In genomic region chr9:93096811-93097382, GRCh38 we compare ENCODE assay signal across 10 cellular contexts. TPM values are rescaled to one million over a fixed set of nuclear protein-coding genes. Genes with fewer than 3 reads are reported as not detected.
DNase-seq lines count a peak whose midpoint lies in the region; ATAC-seq, FAIRE-seq and TF ChIP-seq lines count a peak whose summit lies in the region.
"Had no signal": no experiment of that assay in that cellular context is flagged by ENCODE, and none has a peak within 500 bp of the region (broad histone marks: within the 10 kb centered on the region; RNA-seq: fewer than 3 reads in every experiment).

No MANE protein-coding gene starts in this region.

- DNase-seq in CD4-positive, CD25-positive, alpha-beta regulatory T cell = no peak
- DNase-seq in Panc1 (ENCODE audit: low read depth, low spot score) = no peak
- no peak for DNase-seq in endothelial cell of umbilical vein (ENCODE audit: low read depth, low spot score)
- DNase-seq in neuronal stem cell (ENCODE audit: low spot score) = no peak
- DNase-seq in GM19238 (ENCODE audit: insufficient read length, low spot score) = no peak
- DNase-seq in NCI-H526 (lab: John Stamatoyannopoulos, UW) = no peak

- peaks cover 2% of the 10 kb centered on the region for H3K79me1 ChIP-seq in neuronal stem cell (ENCODE audit: low read depth, low read length)

- no peak overlapping the region for H3K14ac ChIP-seq in neuronal stem cell (ENCODE audit: low read length)

- peak overlapping the region; percentile 38 for H3K23ac ChIP-seq in neuronal stem cell (ENCODE audit: low read depth, low read length, poor library complexity)

- H3K4me3 Mint-ChIP-seq in CD4-positive, CD25-positive, alpha-beta regulatory T cell = peak overlapping the region; percentile 87 to 97 (median 94)

- H2BK5ac ChIP-seq in neuronal stem cell (ENCODE audit: low read length) = peak overlapping the region; percentile 14

- H2AFZ ChIP-seq in endothelial cell of umbilical vein (ENCODE audit: low read depth, low read length) (peak overlapping the region; percentile 65), neuronal stem cell (ENCODE audit: low read length) (peak overlapping the region; percentile 96)

- in situ Hi-C loops in Panc1 (cut with HindIII; ENCODE audit: low pct_unique_long_range_greater_than_20kb, low sequenced_read_pairs) = no loop called here

- TF ChIP-seq CTCF in Panc1 (IDR thresholded peaks at IDR 0.05) = no peak
- TF ChIP-seq CTCF in endothelial cell of umbilical vein (IDR thresholded peaks at IDR 0.05; ENCODE audit: extremely low read depth in 1 of 2, insufficient read depth in 1 of 2, low read depth in 1 of 2, low read length in 2 of 2) = no peak

- peaks cover 4% of the 10 kb centered on the region for H3K36me3 Mint-ChIP-seq in CD4-positive, CD25-positive, alpha-beta regulatory T cell

- no peaks in the 10 kb centered on the region for H3K36me3 ChIP-seq in CD4-positive, CD25-positive, alpha-beta regulatory T cell (ENCODE audit: control insufficient read depth, insufficient read depth, low read length)
- peaks cover 4% of the 10 kb centered on the region; the same call in 1 of the 2 replicates for H3K36me3 ChIP-seq in Panc1 (ENCODE audit: control insufficient read depth, insufficient read depth, low read length)
- no peaks in the 10 kb centered on the region for H3K36me3 ChIP-seq in endothelial cell of umbilical vein (ENCODE audit: control insufficient read depth in 2 of 2, extremely low read depth in 1 of 2, insufficient read depth in 2 of 2, low read length in 2 of 2)
- no peaks in the 10 kb centered on the region for H3K36me3 ChIP-seq in neuronal stem cell (replicated peaks in 1 of 2; ENCODE audit: control insufficient read depth in 2 of 2, insufficient read depth in 2 of 2, low read length in 2 of 2)

- peak overlapping the region; percentile 95 for H3K18ac ChIP-seq in neuronal stem cell (ENCODE audit: low read length)

- intact Hi-C loops in Panc1 (cut with micrococcal nuclease; ENCODE audit: unreplicated experiment) = loop anchor here (10.0 kb wide), 1 partner anchor 92 kb away; no protein-coding TSS in a partner anchor
- intact Hi-C loops in endothelial cell of umbilical vein (cut with micrococcal nuclease) = loop anchor here (1.0 to 10.0 kb wide), 4 partner anchors 219 to 1068 kb away; partner anchors contain the start of genes IPPK and ZNF484

- peak overlapping the region; percentile 90 to 97 (median 96) for H3K27ac Mint-ChIP-seq in CD4-positive, CD25-positive, alpha-beta regulatory T cell

- no peaks in the 10 kb centered on the region for H3K9me1 ChIP-seq in endothelial cell of umbilical vein (replicated peaks; ENCODE audit: control insufficient read depth, extremely low read depth, insufficient read depth, low read length)

- no peak overlapping the region for H2BK15ac ChIP-seq in neuronal stem cell (ENCODE audit: low read length)

- peaks cover 48% of the 10 kb centered on the region for H3K79me2 ChIP-seq in endothelial cell of umbilical vein (ENCODE audit: control insufficient read depth, insufficient read depth, low read length)

- BruUV-seq in Panc1 (replicated peaks; lab: Mats Ljungman, UMichigan) (no TSS peak), endothelial cell of umbilical vein (replicated peaks; lab: Mats Ljungman, UMichigan) (no TSS peak)

- no peak overlapping the region for H2BK12ac ChIP-seq in neuronal stem cell (ENCODE audit: low read length)

- H2AK5ac ChIP-seq in neuronal stem cell (ENCODE audit: low read depth, low read length) = peak overlapping the region; percentile 15

- no peak for FAIRE-seq in endothelial cell of umbilical vein (lab: Jason Lieb, UNC)
- FAIRE-seq: endometrium had no signal

- CTCF ChIA-PET in Panc1 (lab: Charles Lee) (no interaction called here), endothelial cell of umbilical vein (lab: Charles Lee) (interaction anchor here (0.6 to 2.4 kb wide), 6 partner anchors 12 to 218 kb away, joined by 3 to 26 read pairs (median 4); no protein-coding TSS in a partner anchor)

- WGBS in neuronal stem cell (ENCODE audit: extremely low coverage in 2 of 2, insufficient read length in 2 of 2, insufficient replicate concordance in 1 of 2), 2 donors = no CpG with 5 or more reads among the region's 16 CpGs

- no peak for TF ChIP-seq POLR2A in endothelial cell of umbilical vein (IDR thresholded peaks at IDR 0.05; ENCODE audit: low read depth, low read length)

- no peaks in the 10 kb centered on the region for H3K9me3 ChIP-seq in CD4-positive, CD25-positive, alpha-beta regulatory T cell (ENCODE audit: control insufficient read depth in 2 of 2, low read length in 2 of 2)
- no peaks in the 10 kb centered on the region for H3K9me3 ChIP-seq in Panc1 (ENCODE audit: control insufficient read depth, insufficient read depth, low read depth, low read length)
- H3K9me3 ChIP-seq in endothelial cell of umbilical vein (replicated peaks; ENCODE audit: control insufficient read depth, insufficient read depth, low read length) = no peaks in the 10 kb centered on the region
- H3K9me3 ChIP-seq in neuronal stem cell (replicated peaks in 1 of 2; ENCODE audit: control insufficient read depth in 2 of 2, insufficient read depth in 1 of 2, low read depth in 1 of 2, low read length in 2 of 2) = no peaks in the 10 kb centered on the region

- H4K91ac ChIP-seq in neuronal stem cell (ENCODE audit: low read depth, low read length, poor library complexity) = no peak overlapping the region

- POLR2A ChIA-PET in Panc1 (lab: Charles Lee) (interaction anchor here (0.5 kb wide), 1 partner anchor 12 kb away, joined by 3 read pairs; no protein-coding TSS in a partner anchor), endothelial cell of umbilical vein (lab: Charles Lee) (no interaction called here)

- no peaks in the 10 kb centered on the region for H3K27me3 ChIP-seq in CD4-positive, CD25-positive, alpha-beta regulatory T cell (ENCODE audit: control insufficient read depth, insufficient read depth, low read length)
- H3K27me3 ChIP-seq in Panc1 (ENCODE audit: control insufficient read depth, insufficient read depth, low read length) (no peaks in the 10 kb centered on the region), endothelial cell of umbilical vein (ENCODE audit: control insufficient read depth in 2 of 2, insufficient read depth in 2 of 2, low read length in 2 of 2) (no peaks in the 10 kb centered on the region), neuronal stem cell (ENCODE audit: control insufficient read depth in 3 of 3, insufficient read depth in 3 of 3, low read depth in 1 of 3, low read length in 3 of 3) (peaks cover 0 to 6% (median 0%) of the 10 kb centered on the region in 3 experiments)

- no peaks in the 10 kb centered on the region for H4K20me1 ChIP-seq in endothelial cell of umbilical vein (replicated peaks; ENCODE audit: control insufficient read depth, extremely low read depth, insufficient read depth, low read length)

- no peak overlapping the region for H3K4ac ChIP-seq in neuronal stem cell (ENCODE audit: low read length)

- H3K27ac ChIP-seq in CD4-positive, CD25-positive, alpha-beta regulatory T cell (ENCODE audit: insufficient read depth, low read length, poor library complexity, severe bottlenecking) = peak overlapping the region; percentile 91
- H3K27ac ChIP-seq in Panc1 (ENCODE audit: low read length) = peak overlapping the region; percentile 85
- H3K27ac ChIP-seq in endothelial cell of umbilical vein (ENCODE audit: insufficient read depth, low read depth, low read length) = peak overlapping the region; percentile 55
- H3K27ac ChIP-seq in neuronal stem cell (replicated peaks; ENCODE audit: low read length) = no peak overlapping the region

- H4K8ac ChIP-seq in neuronal stem cell (ENCODE audit: low read depth, low read length) = no peak overlapping the region

- dilution Hi-C loops in endothelial cell of umbilical vein (cut with MboI; ENCODE audit: extremely low pct_ligation_motif_present, low sequenced_read_pairs) = no loop called here

- H3K9ac ChIP-seq in endothelial cell of umbilical vein (replicated peaks; ENCODE audit: extremely low read depth, insufficient read depth, low read length) (peak overlapping the region; percentile 67), neuronal stem cell (ENCODE audit: low read depth, low read length, poor library complexity) (peak overlapping the region; percentile 84)

- no peaks in the 10 kb centered on the region for H3K9me3 Mint-ChIP-seq in CD4-positive, CD25-positive, alpha-beta regulatory T cell

- no peak overlapping the region for H2BK120ac ChIP-seq in neuronal stem cell (ENCODE audit: low read depth, low read length)

- H3K4me2 ChIP-seq in endothelial cell of umbilical vein (ENCODE audit: insufficient read depth, low read length) = peak overlapping the region; percentile 83
- H3K4me2 ChIP-seq in neuronal stem cell (ENCODE audit: insufficient read depth, low read length, poor library complexity, severe bottlenecking) = peak overlapping the region; percentile 92

- peaks cover 71% of the 10 kb centered on the region for H3K4me1 ChIP-seq in CD4-positive, CD25-positive, alpha-beta regulatory T cell (ENCODE audit: control insufficient read depth, insufficient read depth, low read length, poor library complexity, severe bottlenecking)
- H3K4me1 ChIP-seq in Panc1 (ENCODE audit: control insufficient read depth, insufficient read depth, low read length) (peaks cover 26% of the 10 kb centered on the region), endothelial cell of umbilical vein (ENCODE audit: control insufficient read depth, extremely low read depth, insufficient read depth, low read length) (peaks cover 34% of the 10 kb centered on the region), neuronal stem cell (ENCODE audit: control insufficient read depth in 2 of 2, insufficient read depth in 1 of 2, low read depth in 1 of 2, low read length in 2 of 2) (peaks cover 5 to 15% of the 10 kb centered on the region in 2 donors)

- H3K4me1 Mint-ChIP-seq in CD4-positive, CD25-positive, alpha-beta regulatory T cell = peaks cover 6 to 80% (median 56%) of the 10 kb centered on the region in 4 donors

- H3K27me3 Mint-ChIP-seq in CD4-positive, CD25-positive, alpha-beta regulatory T cell = no peaks in the 10 kb centered on the region

- ATAC-seq in CD4-positive, CD25-positive, alpha-beta regulatory T cell (ENCODE audit: low read depth in 2 of 2) = no peak
- ATAC-seq in Panc1 (no peak), HG03432 (IDR thresholded peaks at IDR 0.05; ENCODE audit: unreplicated experiment) (no peak), HG03571 (IDR thresholded peaks at IDR 0.05; ENCODE audit: unreplicated experiment) (no peak)

- peak overlapping the region; percentile 79 for H3K4me3 ChIP-seq in CD4-positive, CD25-positive, alpha-beta regulatory T cell (ENCODE audit: low read depth, low read length)
- peak overlapping the region; percentile 67 to 73 for H3K4me3 ChIP-seq in Panc1 (ENCODE audit: low read depth in 2 of 2, low read length in 2 of 2)
- peak overlapping the region; percentile 82 to 91 (median 83) for H3K4me3 ChIP-seq in endothelial cell of umbilical vein (replicated peaks in 1 of 3; ENCODE audit: insufficient read depth in 1 of 3, low read depth in 1 of 3, low read length in 3 of 3)
- H3K4me3 ChIP-seq in neuronal stem cell (ENCODE audit: low read length in 2 of 2) = peak overlapping the region; percentile 83 to 94

RNA-seq across cellular contexts. Expression of gene CARD19, which starts 0.9 kb away (rescaled TPM):
- 60.0 TPM for total RNA-seq in CD4-positive, CD25-positive, alpha-beta regulatory T cell
- 10 to 100 TPM; 64.8 to 89.1 (median 75.3) TPM for polyA plus RNA-seq in CD4-positive, CD25-positive, alpha-beta regulatory T cell
- 63.4 TPM for total RNA-seq in Panc1 (2021; ENCODE audit: unreplicated experiment)
- 72.2 TPM for polyA plus RNA-seq in Panc1 (2012; ENCODE audit: insufficient read length)
- 45.7 and 58.4 TPM in 2 replicates for total RNA-seq in endothelial cell of umbilical vein
- polyA plus RNA-seq in endothelial cell of umbilical vein = 148 and 238 TPM in 2 replicates
- polyA plus RNA-seq in endothelial cell of umbilical vein (2011; cell fraction: cytosol; rRNA removed) = 73.7 and 99.6 TPM in 2 replicates
- polyA plus RNA-seq in endothelial cell of umbilical vein (2011; cell fraction: nucleus; rRNA removed) = 77.8 and 80.0 TPM in 2 replicates
- polyA plus RNA-seq in endothelial cell of umbilical vein (2012) = 44.0 and 78.6 TPM in 2 replicates
- polyA minus RNA-seq in endothelial cell of umbilical vein = 25.4 and 36.1 TPM in 2 replicates
- polyA minus RNA-seq in endothelial cell of umbilical vein (2011; cell fraction: cytosol; rRNA and poly(A)+ RNA removed) = 7.7 TPM
- 18.2 and 21.8 TPM in 2 replicates for polyA minus RNA-seq in endothelial cell of umbilical vein (2011; cell fraction: nucleus; rRNA and poly(A)+ RNA removed)
- polyA plus RNA-seq in neuronal stem cell (2013, experiment 1 of 2) = 23.2 TPM
- 20.4 TPM for polyA plus RNA-seq in neuronal stem cell (2013, experiment 2 of 2)

RNA-seq across cellular contexts. Expression of gene NINJ1, which starts 37.2 kb away (rescaled TPM):
- 144 TPM for total RNA-seq in CD4-positive, CD25-positive, alpha-beta regulatory T cell
- polyA plus RNA-seq in CD4-positive, CD25-positive, alpha-beta regulatory T cell = 100 to 1,000 TPM in 1 of 4 donors, 10 to 100 TPM in 3; 68.5 to 104 (median 73.2) TPM
- total RNA-seq in Panc1 (2021; ENCODE audit: unreplicated experiment) (26.7 TPM), endothelial cell of umbilical vein (31.5 and 42.2 TPM in 2 replicates)
- 57.4 TPM for polyA plus RNA-seq in Panc1 (2012; ENCODE audit: insufficient read length)
- 57.7 and 75.4 TPM in 2 replicates for polyA plus RNA-seq in endothelial cell of umbilical vein
- polyA plus RNA-seq in endothelial cell of umbilical vein (2011; cell fraction: cytosol; rRNA removed) = 41.6 and 45.2 TPM in 2 replicates
- polyA plus RNA-seq in endothelial cell of umbilical vein (2011; cell fraction: nucleus; rRNA removed) = 13.5 and 16.1 TPM in 2 replicates
- polyA plus RNA-seq in endothelial cell of umbilical vein (2012) = 47.0 and 62.3 TPM in 2 replicates
- 17.9 and 23.1 TPM in 2 replicates for polyA minus RNA-seq in endothelial cell of umbilical vein
- 9.3 TPM for polyA minus RNA-seq in endothelial cell of umbilical vein (2011; cell fraction: cytosol; rRNA and poly(A)+ RNA removed)
- 6.6 and 11.2 TPM in 2 replicates for polyA minus RNA-seq in endothelial cell of umbilical vein (2011; cell fraction: nucleus; rRNA and poly(A)+ RNA removed)
- polyA plus RNA-seq in neuronal stem cell (2013, experiment 1 of 2) = 36.0 TPM
- 35.7 TPM for polyA plus RNA-seq in neuronal stem cell (2013, experiment 2 of 2)

RNA-seq across cellular contexts. Expression of gene SUSD3, which starts 38.4 kb away (rescaled TPM):
- total RNA-seq in CD4-positive, CD25-positive, alpha-beta regulatory T cell = 68.7 TPM
- 100 to 1,000 TPM; 187 to 229 (median 210) TPM for polyA plus RNA-seq in CD4-positive, CD25-positive, alpha-beta regulatory T cell
- total RNA-seq in Panc1 (2021; ENCODE audit: unreplicated experiment) (5.0 TPM), endothelial cell of umbilical vein (not detected in 2 replicates)
- polyA plus RNA-seq in Panc1 (2012; ENCODE audit: insufficient read length) = 12.7 TPM
- 0.14 TPM in 1 of 2 replicates, not detected in the other for polyA plus RNA-seq in endothelial cell of umbilical vein
- polyA plus RNA-seq in endothelial cell of umbilical vein (2011; cell fraction: cytosol; rRNA removed) = not detected in 2 replicates
- polyA plus RNA-seq in endothelial cell of umbilical vein (2011; cell fraction: nucleus; rRNA removed) = not detected in 2 replicates
- polyA plus RNA-seq in endothelial cell of umbilical vein (2012) = not detected in 2 replicates
- polyA minus RNA-seq in endothelial cell of umbilical vein = 0.40 and 0.68 TPM in 2 replicates
- not detected for polyA minus RNA-seq in endothelial cell of umbilical vein (2011; cell fraction: cytosol; rRNA and poly(A)+ RNA removed)
- not detected in 2 replicates for polyA minus RNA-seq in endothelial cell of umbilical vein (2011; cell fraction: nucleus; rRNA and poly(A)+ RNA removed)
- polyA plus RNA-seq in neuronal stem cell (2013, experiment 1 of 2) = 1.9 TPM
- polyA plus RNA-seq in neuronal stem cell (2013, experiment 2 of 2) = 2.0 TPM
- total RNA-seq: H4 had no signal

Comparison
In these comparisons a context has a peak if more than half of its experiments do, and no peak if none do; other contexts are left out.
1. RNA of gene SUSD3, which starts 38.4 kb away (total RNA-seq): 68.7 TPM in CD4-positive, CD25-positive, alpha-beta regulatory T cell (single experiment); 5.0 TPM in Panc1 (single experiment) and not detected in endothelial cell of umbilical vein; every median in the first group is over 10 times any median in the second.
2. Peak in every context shown above with its lines, with median percentiles within 50 percentile points of each other: H3K4me3 ChIP-seq.